ENCODE assay signal across 1 cellular context in genomic region chr2:207533609-207534008, GRCh38.
TF ChIP-seq lines count a peak whose summit lies in the region.

No MANE protein-coding gene starts in this region.

TF ChIP-seq in WTC11, 78 proteins besides CTCF, POLR2A, EP300 and RAD21 (continued from another document):
- TF ChIP-seq, protein P1, sequence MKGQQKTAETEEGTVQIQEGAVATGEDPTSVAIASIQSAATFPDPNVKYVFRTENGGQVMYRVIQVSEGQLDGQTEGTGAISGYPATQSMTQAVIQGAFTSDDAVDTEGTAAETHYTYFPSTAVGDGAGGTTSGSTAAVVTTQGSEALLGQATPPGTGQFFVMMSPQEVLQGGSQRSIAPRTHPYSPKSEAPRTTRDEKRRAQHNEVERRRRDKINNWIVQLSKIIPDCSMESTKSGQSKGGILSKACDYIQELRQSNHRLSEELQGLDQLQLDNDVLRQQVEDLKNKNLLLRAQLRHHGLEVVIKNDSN (CRISPR knock-in tag; IDR thresholded peaks at IDR 0.05) = no peak
- TF ChIP-seq GRHL2 (CRISPR knock-in tag; IDR thresholded peaks at IDR 0.05; ENCODE audit: insufficient replicate concordance, severe bottlenecking) = no peak
- TF ChIP-seq ZSCAN18 (CRISPR knock-in tag; IDR thresholded peaks at IDR 0.05) = no peak
- no peak for TF ChIP-seq SOX15 (CRISPR knock-in tag; IDR thresholded peaks at IDR 0.05)
TF ChIP-seq in WTC11: peak in this region for 0.
